ENCODE assay signal across 1 cellular context in the genomic region with DNA sequence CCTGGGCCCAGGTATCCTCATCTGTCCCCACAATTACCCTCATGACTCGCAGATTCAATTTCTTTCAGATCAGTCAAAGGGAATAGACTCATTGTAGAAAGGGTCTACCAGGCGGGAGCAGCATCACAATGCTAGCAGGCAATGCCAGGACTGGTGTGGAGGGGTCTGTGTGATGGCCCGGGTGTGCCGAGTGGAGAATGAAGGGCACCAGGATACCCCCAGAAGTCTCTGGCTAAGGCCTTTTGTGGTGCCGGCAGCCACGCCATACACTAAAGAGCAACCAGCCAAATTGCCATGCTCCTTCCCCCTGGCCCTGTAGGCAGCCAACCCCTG.
TF ChIP-seq lines count a peak whose summit lies in the region.

No MANE protein-coding gene starts in this region.

TF ChIP-seq in WTC11, 78 proteins besides CTCF, POLR2A, EP300 and RAD21 (continued from another document):
- TF ChIP-seq AR (CRISPR knock-in tag; IDR thresholded peaks at IDR 0.05): no peak
- no peak for TF ChIP-seq NFE2L1 (CRISPR knock-in tag; IDR thresholded peaks at IDR 0.05)
- TF ChIP-seq MYBL2 (CRISPR knock-in tag; IDR thresholded peaks at IDR 0.05): no peak
- no peak for TF ChIP-seq ATF1 (CRISPR knock-in tag; IDR thresholded peaks at IDR 0.05)
- no peak for TF ChIP-seq OVOL2 (CRISPR knock-in tag; IDR thresholded peaks at IDR 0.05; ENCODE audit: borderline replicate concordance)
- TF ChIP-seq TCF7 (CRISPR knock-in tag; IDR thresholded peaks at IDR 0.05; ENCODE audit: low read depth): no peak
- TF ChIP-seq ARID4B (CRISPR knock-in tag; IDR thresholded peaks at IDR 0.05; ENCODE audit: borderline replicate concordance): no peak
- no peak for TF ChIP-seq STAT6 (CRISPR knock-in tag; conservative IDR thresholded peaks at IDR 0.05; ENCODE audit: low read depth)
- no peak for TF ChIP-seq ZNF317 (CRISPR knock-in tag; IDR thresholded peaks at IDR 0.05; ENCODE audit: borderline replicate concordance, low read depth)
